In the genomic region with DNA sequence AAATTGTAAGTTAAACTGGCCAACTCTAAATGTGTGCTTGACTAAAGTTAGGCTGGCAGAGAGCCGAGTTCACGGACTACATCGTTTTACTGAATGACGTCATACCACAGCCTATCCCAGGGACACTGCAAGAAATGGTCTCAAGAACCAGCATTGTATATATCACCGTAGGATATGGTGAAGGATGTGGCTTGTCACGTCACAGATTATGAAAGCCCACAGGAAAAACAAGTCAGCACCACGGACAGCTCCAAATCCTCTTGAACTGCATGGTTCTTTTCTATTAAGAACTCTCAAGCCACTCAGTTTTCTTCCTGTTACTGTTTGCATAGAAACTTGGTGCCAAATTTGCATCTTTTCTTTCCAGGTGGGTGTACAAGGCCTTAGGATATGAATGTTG, we compare ENCODE assay signal across 8 cellular contexts.
DNase-seq lines count a peak whose midpoint lies in the region; ATAC-seq and TF ChIP-seq lines count a peak whose summit lies in the region.

No MANE protein-coding gene starts in this region.

- no peaks in the 10 kb centered on the region for H3K36me3 Mint-ChIP-seq in neural progenitor cell

- no peaks in the 10 kb centered on the region for H3K36me3 ChIP-seq in effector memory CD4-positive, alpha-beta T cell (ENCODE audit: control insufficient read depth, insufficient read depth, low read length)
- H3K36me3 ChIP-seq in neural progenitor cell, result no peaks in the 10 kb centered on the region

- H3K4me1 ChIP-seq in effector memory CD4-positive, alpha-beta T cell (ENCODE audit: control insufficient read depth, insufficient read depth, low read length, poor library complexity, severe bottlenecking), result no peaks in the 10 kb centered on the region
- peaks cover 15% of the 10 kb centered on the region for H3K4me1 ChIP-seq in neural progenitor cell

- no peaks in the 10 kb centered on the region for H3K9me3 ChIP-seq in effector memory CD4-positive, alpha-beta T cell (ENCODE audit: control insufficient read depth, low read length)
- no peaks in the 10 kb centered on the region for H3K9me3 ChIP-seq in neural progenitor cell (ENCODE audit: low read depth)

- peaks cover 4% of the 10 kb centered on the region for H3F3A ChIP-seq in neural progenitor cell (ENCODE audit: low read depth)

- H3K27me3 ChIP-seq in effector memory CD4-positive, alpha-beta T cell (replicated peaks; ENCODE audit: control insufficient read depth, insufficient read depth, low read length, poor library complexity, severe bottlenecking), result no peaks in the 10 kb centered on the region
- H3K27me3 ChIP-seq in neural progenitor cell, result no peaks in the 10 kb centered on the region

- H3K79me2 ChIP-seq in neural progenitor cell (ENCODE audit: low read depth), result no peaks in the 10 kb centered on the region

- no peak overlapping the region for H3K27ac ChIP-seq in effector memory CD4-positive, alpha-beta T cell (ENCODE audit: insufficient read depth, low read length, poor library complexity, severe bottlenecking)
- no peak overlapping the region for H3K27ac ChIP-seq in neural progenitor cell

- H3K27ac Mint-ChIP-seq in neural progenitor cell, result no peak overlapping the region

- no peak overlapping the region for H3K4me3 Mint-ChIP-seq in neural progenitor cell

- H3K4me3 ChIP-seq in effector memory CD4-positive, alpha-beta T cell (ENCODE audit: insufficient read depth, low read depth, low read length, poor library complexity, severe bottlenecking), result no peak overlapping the region
- no peak overlapping the region for H3K4me3 ChIP-seq in neural progenitor cell

- no peaks in the 10 kb centered on the region for H3K9me3 Mint-ChIP-seq in neural progenitor cell

- no peak for ATAC-seq in GM18520 (IDR thresholded peaks at IDR 0.05; ENCODE audit: unreplicated experiment)
- no peak for ATAC-seq in GM21390 (IDR thresholded peaks at IDR 0.05; ENCODE audit: unreplicated experiment)

- no peak overlapping the region for H2AFZ ChIP-seq in neural progenitor cell (replicated peaks)

- peaks cover 6% of the 10 kb centered on the region for H4K20me1 ChIP-seq in neural progenitor cell (ENCODE audit: low read depth)

- no peak for TF ChIP-seq CTCF in neural progenitor cell (IDR thresholded peaks at IDR 0.05)

- H3K27me3 Mint-ChIP-seq in neural progenitor cell (ENCODE audit: insufficient read depth, low read depth), result peaks cover 3% of the 10 kb centered on the region

- no peak overlapping the region for H3K4me2 ChIP-seq in neural progenitor cell

- peaks cover 11% of the 10 kb centered on the region for H3K4me1 Mint-ChIP-seq in neural progenitor cell

- no peak overlapping the region for H3K9ac ChIP-seq in neural progenitor cell

- intact Hi-C loops in posterior vena cava (cut with DNase I), result no loop called here

- DNase-seq in CD1c-positive myeloid dendritic cell (ENCODE audit: extremely low spot score) (peak; percentile 60), HUDEP-2 (lab: John Stamatoyannopoulos, UW; ENCODE audit: unreplicated experiment in 76 of 76) (peak in 53 of 76 experiments; percentile 3 to 77 (median 35)), neural progenitor cell (ENCODE audit: low spot score) (peak; percentile 86), posterior vena cava (ENCODE audit: low spot score) (no peak)
- DNase-seq in activated CD4-positive, alpha-beta T cell treated with anti-CD3 and anti-CD28 coated beads, Interleukin-2, amount 50 U/mL, for 1 hour, result peak; percentile 58
- DNase-seq in effector memory CD4-positive, alpha-beta T cell, result peak; percentile 9 to 38 (median 9)
